ENCODE assay signal across 1 cellular context in genomic region chr3:11272913-11273574, GRCh38.
TF ChIP-seq lines count a peak whose summit lies in the region.

No MANE protein-coding gene starts in this region.

TF ChIP-seq in GM23338, 12 proteins besides CTCF, POLR2A, EP300 and RAD21 (continued from another document):
- TF ChIP-seq, protein P1, sequence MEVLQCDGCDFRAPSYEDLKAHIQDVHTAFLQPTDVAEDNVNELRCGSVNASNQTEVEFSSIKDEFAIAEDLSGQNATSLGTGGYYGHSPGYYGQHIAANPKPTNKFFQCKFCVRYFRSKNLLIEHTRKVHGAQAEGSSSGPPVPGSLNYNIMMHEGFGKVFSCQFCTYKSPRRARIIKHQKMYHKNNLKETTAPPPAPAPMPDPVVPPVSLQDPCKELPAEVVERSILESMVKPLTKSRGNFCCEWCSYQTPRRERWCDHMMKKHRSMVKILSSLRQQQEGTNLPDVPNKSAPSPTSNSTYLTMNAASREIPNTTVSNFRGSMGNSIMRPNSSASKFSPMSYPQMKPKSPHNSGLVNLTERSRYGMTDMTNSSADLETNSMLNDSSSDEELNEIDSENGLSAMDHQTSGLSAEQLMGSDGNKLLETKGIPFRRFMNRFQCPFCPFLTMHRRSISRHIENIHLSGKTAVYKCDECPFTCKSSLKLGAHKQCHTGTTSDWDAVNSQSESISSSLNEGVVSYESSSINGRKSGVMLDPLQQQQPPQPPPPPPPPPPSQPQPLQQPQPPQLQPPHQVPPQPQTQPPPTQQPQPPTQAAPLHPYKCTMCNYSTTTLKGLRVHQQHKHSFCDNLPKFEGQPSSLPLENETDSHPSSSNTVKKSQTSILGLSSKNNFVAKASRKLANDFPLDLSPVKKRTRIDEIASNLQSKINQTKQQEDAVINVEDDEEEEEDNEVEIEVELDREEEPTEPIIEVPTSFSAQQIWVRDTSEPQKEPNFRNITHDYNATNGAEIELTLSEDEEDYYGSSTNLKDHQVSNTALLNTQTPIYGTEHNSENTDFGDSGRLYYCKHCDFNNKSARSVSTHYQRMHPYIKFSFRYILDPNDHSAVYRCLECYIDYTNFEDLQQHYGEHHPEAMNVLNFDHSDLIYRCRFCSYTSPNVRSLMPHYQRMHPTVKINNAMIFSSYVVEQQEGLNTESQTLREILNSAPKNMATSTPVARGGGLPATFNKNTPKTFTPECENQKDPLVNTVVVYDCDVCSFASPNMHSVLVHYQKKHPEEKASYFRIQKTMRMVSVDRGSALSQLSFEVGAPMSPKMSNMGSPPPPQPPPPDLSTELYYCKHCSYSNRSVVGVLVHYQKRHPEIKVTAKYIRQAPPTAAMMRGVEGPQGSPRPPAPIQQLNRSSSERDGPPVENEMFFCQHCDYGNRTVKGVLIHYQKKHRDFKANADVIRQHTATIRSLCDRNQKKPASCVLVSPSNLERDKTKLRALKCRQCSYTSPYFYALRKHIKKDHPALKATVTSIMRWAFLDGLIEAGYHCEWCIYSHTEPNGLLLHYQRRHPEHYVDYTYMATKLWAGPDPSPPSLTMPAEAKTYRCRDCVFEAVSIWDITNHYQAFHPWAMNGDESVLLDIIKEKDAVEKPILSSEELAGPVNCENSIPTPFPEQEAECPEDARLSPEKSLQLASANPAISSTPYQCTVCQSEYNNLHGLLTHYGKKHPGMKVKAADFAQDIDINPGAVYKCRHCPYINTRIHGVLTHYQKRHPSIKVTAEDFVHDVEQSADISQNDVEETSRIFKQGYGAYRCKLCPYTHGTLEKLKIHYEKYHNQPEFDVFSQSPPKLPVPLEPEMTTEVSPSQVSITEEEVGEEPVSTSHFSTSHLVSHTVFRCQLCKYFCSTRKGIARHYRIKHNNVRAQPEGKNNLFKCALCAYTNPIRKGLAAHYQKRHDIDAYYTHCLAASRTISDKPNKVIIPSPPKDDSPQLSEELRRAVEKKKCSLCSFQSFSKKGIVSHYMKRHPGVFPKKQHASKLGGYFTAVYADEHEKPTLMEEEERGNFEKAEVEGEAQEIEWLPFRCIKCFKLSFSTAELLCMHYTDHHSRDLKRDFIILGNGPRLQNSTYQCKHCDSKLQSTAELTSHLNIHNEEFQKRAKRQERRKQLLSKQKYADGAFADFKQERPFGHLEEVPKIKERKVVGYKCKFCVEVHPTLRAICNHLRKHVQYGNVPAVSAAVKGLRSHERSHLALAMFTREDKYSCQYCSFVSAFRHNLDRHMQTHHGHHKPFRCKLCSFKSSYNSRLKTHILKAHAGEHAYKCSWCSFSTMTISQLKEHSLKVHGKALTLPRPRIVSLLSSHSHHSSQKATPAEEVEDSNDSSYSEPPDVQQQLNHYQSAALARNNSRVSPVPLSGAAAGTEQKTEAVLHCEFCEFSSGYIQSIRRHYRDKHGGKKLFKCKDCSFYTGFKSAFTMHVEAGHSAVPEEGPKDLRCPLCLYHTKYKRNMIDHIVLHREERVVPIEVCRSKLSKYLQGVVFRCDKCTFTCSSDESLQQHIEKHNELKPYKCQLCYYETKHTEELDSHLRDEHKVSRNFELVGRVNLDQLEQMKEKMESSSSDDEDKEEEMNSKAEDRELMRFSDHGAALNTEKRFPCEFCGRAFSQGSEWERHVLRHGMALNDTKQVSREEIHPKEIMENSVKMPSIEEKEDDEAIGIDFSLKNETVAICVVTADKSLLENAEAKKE (CRISPR knock-in tag; IDR thresholded peaks at IDR 0.05) = no peak
- TF ChIP-seq EZH2 (IDR thresholded peaks at IDR 0.05; ENCODE audit: low read depth, unreplicated experiment) (no peak), EZH2phosphoT487 (IDR thresholded peaks at IDR 0.05; ENCODE audit: unreplicated experiment) (no peak), POLR2AphosphoS5 (IDR thresholded peaks at IDR 0.05; ENCODE audit: low read depth) (no peak), STAT1 (IDR thresholded peaks at IDR 0.05; ENCODE audit: unreplicated experiment) (no peak), ZNF114 (CRISPR knock-in tag; IDR thresholded peaks at IDR 0.05) (no peak), CREB1 (CRISPR knock-in tag; IDR thresholded peaks at IDR 0.05; ENCODE audit: low read depth) (no peak)
- TF ChIP-seq, protein P2, sequence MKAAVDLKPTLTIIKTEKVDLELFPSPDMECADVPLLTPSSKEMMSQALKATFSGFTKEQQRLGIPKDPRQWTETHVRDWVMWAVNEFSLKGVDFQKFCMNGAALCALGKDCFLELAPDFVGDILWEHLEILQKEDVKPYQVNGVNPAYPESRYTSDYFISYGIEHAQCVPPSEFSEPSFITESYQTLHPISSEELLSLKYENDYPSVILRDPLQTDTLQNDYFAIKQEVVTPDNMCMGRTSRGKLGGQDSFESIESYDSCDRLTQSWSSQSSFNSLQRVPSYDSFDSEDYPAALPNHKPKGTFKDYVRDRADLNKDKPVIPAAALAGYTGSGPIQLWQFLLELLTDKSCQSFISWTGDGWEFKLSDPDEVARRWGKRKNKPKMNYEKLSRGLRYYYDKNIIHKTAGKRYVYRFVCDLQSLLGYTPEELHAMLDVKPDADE (IDR thresholded peaks at IDR 0.05) = no peak
TF ChIP-seq in GM23338: peak in this region for 0.
